ENCODE assay signal across 8 cellular contexts in the genomic region with DNA sequence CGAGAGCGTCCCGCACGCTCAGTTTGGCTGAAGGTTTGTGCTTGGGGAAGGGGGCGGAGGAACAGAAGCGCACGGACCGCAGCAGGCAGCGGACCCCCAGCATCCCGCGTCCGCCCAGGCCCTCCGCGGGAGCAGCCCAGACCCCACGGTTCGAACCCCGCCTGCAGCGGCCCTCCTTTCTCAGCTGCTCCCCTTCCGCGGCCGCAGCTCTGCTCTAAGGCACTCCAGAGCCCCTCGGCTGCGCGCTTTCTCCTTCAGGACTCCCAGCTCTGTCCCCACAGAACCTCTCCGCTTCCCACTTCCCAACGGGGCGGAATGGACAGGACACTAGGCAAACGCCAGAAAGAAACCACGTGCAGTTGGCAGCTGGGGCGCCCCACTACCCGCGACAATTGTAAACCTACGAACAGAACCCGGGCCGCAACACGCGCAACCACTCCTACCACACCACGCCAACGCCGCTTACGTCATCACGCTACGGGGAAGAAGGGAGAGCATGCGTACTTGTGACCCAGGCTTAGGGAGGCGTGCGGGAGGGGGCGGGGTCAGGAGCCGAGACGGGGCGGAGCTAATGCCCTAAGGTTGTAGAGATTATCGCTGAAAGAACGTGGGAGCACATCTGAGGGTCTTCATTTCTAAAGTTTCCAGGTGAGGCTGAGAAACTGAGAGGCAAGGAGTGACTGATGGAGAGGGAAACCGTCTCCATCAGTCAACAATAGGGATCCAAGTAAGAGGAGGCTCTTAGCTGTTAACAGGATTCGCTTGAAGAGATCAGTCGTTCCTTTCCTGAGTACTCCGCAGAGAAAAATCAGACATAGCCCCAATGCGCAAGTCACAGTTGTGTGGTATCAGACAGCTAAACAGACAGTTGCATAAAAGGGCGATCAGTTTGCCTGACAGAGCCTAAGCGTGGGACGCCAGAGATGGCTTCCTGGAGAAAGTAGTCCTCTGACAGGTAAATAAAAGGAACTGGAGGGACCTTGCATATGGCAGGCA. TPM values are rescaled to one million over a fixed set of nuclear protein-coding genes. Genes with fewer than 3 reads are reported as not detected.
A peak's percentile ranks its signal among the peaks of the same experiment; 100 is the strongest.
DNase-seq lines count a peak whose midpoint lies in the region; ATAC-seq, FAIRE-seq and TF ChIP-seq lines count a peak whose summit lies in the region.

A gene with protein sequence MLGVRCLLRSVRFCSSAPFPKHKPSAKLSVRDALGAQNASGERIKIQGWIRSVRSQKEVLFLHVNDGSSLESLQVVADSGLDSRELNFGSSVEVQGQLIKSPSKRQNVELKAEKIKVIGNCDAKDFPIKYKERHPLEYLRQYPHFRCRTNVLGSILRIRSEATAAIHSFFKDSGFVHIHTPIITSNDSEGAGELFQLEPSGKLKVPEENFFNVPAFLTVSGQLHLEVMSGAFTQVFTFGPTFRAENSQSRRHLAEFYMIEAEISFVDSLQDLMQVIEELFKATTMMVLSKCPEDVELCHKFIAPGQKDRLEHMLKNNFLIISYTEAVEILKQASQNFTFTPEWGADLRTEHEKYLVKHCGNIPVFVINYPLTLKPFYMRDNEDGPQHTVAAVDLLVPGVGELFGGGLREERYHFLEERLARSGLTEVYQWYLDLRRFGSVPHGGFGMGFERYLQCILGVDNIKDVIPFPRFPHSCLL (minus strand): TSS at position 479 of the 996 bp plus-strand sequence. CDS start 376 bp downstream, at position 103.

- H3K9me3 ChIP-seq in body of pancreas, result no peaks in the 10 kb centered on the region
- no peaks in the 10 kb centered on the region for H3K9me3 ChIP-seq in sigmoid colon

- FAIRE-seq in TTC549 (lab: Jason Lieb, UNC), result peak; percentile 66

- TF ChIP-seq POLR2A in body of pancreas (IDR thresholded peaks at IDR 0.05) (peak; percentile 57 to 86 (median 80)), sigmoid colon (IDR thresholded peaks at IDR 0.05) (peak; percentile 56 to 78)

- peak within 1 kb of the TSS; percentile 69 to 83 for H3K4me3 ChIP-seq in body of pancreas
- H3K4me3 ChIP-seq in sigmoid colon, result peak within 1 kb of the TSS; percentile 62 to 91 (median 82)

- H3K4me1 ChIP-seq in body of pancreas, result peaks cover 21% of the 10 kb centered on the region
- peaks cover 0 to 20% (median 15%) of the 10 kb centered on the region in 4 donors for H3K4me1 ChIP-seq in sigmoid colon

- no peak for TF ChIP-seq EP300 in sigmoid colon (IDR thresholded peaks at IDR 0.05)

- H3K36me3 ChIP-seq in body of pancreas (replicated peaks in 1 of 2; ENCODE audit: insufficient read depth in 1 of 2, low read depth in 2 of 2) (peaks cover 0 to 2% of the 10 kb centered on the region in 2 donors), sigmoid colon (peaks cover 0 to 16% (median 6%) of the 10 kb centered on the region in 4 donors)

- no peaks in the 10 kb centered on the region for H3K27me3 ChIP-seq in body of pancreas
- H3K27me3 ChIP-seq in sigmoid colon, result no peaks in the 10 kb centered on the region

- intact Hi-C loops in body of pancreas (cut with DNase I), result loop anchor here (10.0 kb wide), 1 partner anchor 160 kb away; a partner anchor contains a TSS
- intact Hi-C loops in sigmoid colon (cut with DNase I), result loop anchor here (5.0 to 10.0 kb wide), 2 partner anchors 157 to 580 kb away; a partner anchor contains a TSS

- DNase-seq in NCI-H2107 treated with DMSO at 0.1 percent for 48 hours (lab: John Stamatoyannopoulos, UW; ENCODE audit: unreplicated experiment) (peak; percentile 98), body of pancreas (peak; percentile 97 to 98 (median 98)), iPS DF 4.7 (ENCODE audit: extremely low read depth, low spot score) (peak; percentile 86), sigmoid colon (peak; percentile 99)

- ATAC-seq in GM18520 (IDR thresholded peaks at IDR 0.05; ENCODE audit: unreplicated experiment), result peak; percentile 87
- peak; percentile 91 for ATAC-seq in HG03064 (IDR thresholded peaks at IDR 0.05; ENCODE audit: low read depth, unreplicated experiment)
- ATAC-seq in body of pancreas, result peak; percentile 99

- WGBS in body of pancreas, 2 donors, result 0 to 1% methylated on average over 27 to 60 of the region's 60 CpGs
- WGBS in sigmoid colon, 2 donors, result 0% methylated on average over 60 of the region's 60 CpGs

- H3K27ac ChIP-seq in 22Rv1 (peak within 1 kb of the TSS; percentile 81), body of pancreas (peak within 1 kb of the TSS; percentile 75 to 91 (median 84)), sigmoid colon (peak within 1 kb of the TSS; percentile 85 to 91 (median 89))

- TF ChIP-seq CTCF in 22Rv1 (IDR thresholded peaks at IDR 0.05), result no peak
- peak in 1 of 7 experiments; percentile 9 for TF ChIP-seq CTCF in body of pancreas (IDR thresholded peaks at IDR 0.05)
- TF ChIP-seq CTCF in sigmoid colon (IDR thresholded peaks at IDR 0.05), result no peak

RNA-seq across cellular contexts. Expression of the gene that starts here (rescaled TPM):
- total RNA-seq in body of pancreas (10 to 100 TPM; 10.1 to 24.7 TPM), sigmoid colon (10 to 100 TPM in 3 of 4 donors, 1 to 10 TPM in 1; 7.8 to 15.5 (median 13.6) TPM)
- polyA plus RNA-seq in sigmoid colon, result 10 to 100 TPM in 2 of 3 donors, 1 to 10 TPM in 1; 9.0 to 22.2 (median 13.6) TPM

Comparison
In these comparisons a context has a peak if more than half of its experiments do, and no peak if none do; other contexts are left out.
1. Peak in every context shown above with its lines: DNase-seq, ATAC-seq, H3K4me3 ChIP-seq and H3K27ac ChIP-seq.